Comparison of ENCODE assay signal across 8 cellular contexts in genomic region chr19:1690570-1691307, GRCh38. TPM values are rescaled to one million over a fixed set of nuclear protein-coding genes. Genes with fewer than 3 reads are reported as not detected.
DNase-seq lines count a peak whose midpoint lies in the region; ATAC-seq and TF ChIP-seq lines count a peak whose summit lies in the region.

No MANE protein-coding gene starts in this region.

- H3K9me3 Mint-ChIP-seq in activated naive CD4-positive, alpha-beta T cell treated with anti-CD3 and anti-CD28 coated beads for 36 hours, result peaks cover 11% of the 10 kb centered on the region
- H3K9me3 Mint-ChIP-seq in naive thymus-derived CD8-positive, alpha-beta T cell, result peaks cover 0 to 20% (median 4%) of the 10 kb centered on the region in 9 donors

- whole genome bisulfite sequencing in suprapubic skin, result 18% methylated on average over 17 of the region's 32 CpGs

- peak; percentile 49 to 63 for ATAC-seq in naive thymus-derived CD8-positive, alpha-beta T cell
- no peak for ATAC-seq in GM18909 (IDR thresholded peaks at IDR 0.05; ENCODE audit: poor library complexity, unreplicated experiment)

- DNase-seq in GM10266 (ENCODE audit: extremely low spot score) (peak; percentile 79), OCI-LY7 (ENCODE audit: low spot score) (peak; percentile 75), suprapubic skin (ENCODE audit: low spot score in 2 of 2) (no peak), NCI-H524 treated with DMSO at 0.1 percent for 48 hours (lab: John Stamatoyannopoulos, UW) (no peak)
- DNase-seq in activated naive CD4-positive, alpha-beta T cell treated with anti-CD3 and anti-CD28 coated beads for 36 hours, result peak; percentile 70
- DNase-seq in naive thymus-derived CD8-positive, alpha-beta T cell, result peak; percentile 30 to 74 (median 50)
- DNase-seq in NK-92 treated with Interleukin-12 subunit alpha and Interleukin-12 subunit beta, amount 100 ng/mL, for 24 hours (lab: John Stamatoyannopoulos, UW), result no peak

- TF ChIP-seq CTCF in GM10266 (IDR thresholded peaks at IDR 0.05; ENCODE audit: control insufficient read depth, insufficient read depth, low read depth, missing control alignments) (no peak), OCI-LY7 (conservative IDR thresholded peaks at IDR 0.05; ENCODE audit: low read length) (no peak), suprapubic skin (IDR thresholded peaks at IDR 0.05) (no peak)

- H3K79me2 ChIP-seq in OCI-LY7 (ENCODE audit: insufficient read depth, low read depth, low read length), result no peaks in the 10 kb centered on the region

- H3K9me3 ChIP-seq in OCI-LY7 (ENCODE audit: low read length) (0 out of 2 replicates have a peak, but pooled peaks cover 7% of the 10 kb centered on the region), suprapubic skin (no peaks in the 10 kb centered on the region)

- POLR2A ChIA-PET in OCI-LY7 (lab: Charles Lee), result interaction anchor here (0.6 kb wide), 1 partner anchor 639 kb away, joined by 3 read pairs; no protein-coding TSS in a partner anchor
- POLR2A ChIA-PET in naive thymus-derived CD8-positive, alpha-beta T cell (lab: Charles Lee), result no interaction called here

- peak overlapping the region; percentile 51 for H3K4me2 ChIP-seq in OCI-LY7 (ENCODE audit: low read length)

- no peak overlapping the region for H3K27ac Mint-ChIP-seq in activated naive CD4-positive, alpha-beta T cell treated with anti-CD3 and anti-CD28 coated beads for 36 hours
- no peak overlapping the region for H3K27ac Mint-ChIP-seq in naive thymus-derived CD8-positive, alpha-beta T cell

- H3K4me3 ChIP-seq in OCI-LY7 (ENCODE audit: low read depth, low read length, poor library complexity, severe bottlenecking) (peak overlapping the region; percentile 31), suprapubic skin (no peak overlapping the region)

- H3K27me3 Mint-ChIP-seq in activated naive CD4-positive, alpha-beta T cell treated with anti-CD3 and anti-CD28 coated beads for 36 hours (ENCODE audit: low read depth), result peaks cover 27% of the 10 kb centered on the region
- peaks cover 8 to 58% (median 28%) of the 10 kb centered on the region in 5 donors for H3K27me3 Mint-ChIP-seq in naive thymus-derived CD8-positive, alpha-beta T cell

- TF ChIP-seq POLR2A in suprapubic skin (IDR thresholded peaks at IDR 0.05), result no peak

- CTCF ChIA-PET in OCI-LY7 (lab: Charles Lee; ENCODE audit: unreplicated experiment), result no interaction called here
- CTCF ChIA-PET in activated naive CD4-positive, alpha-beta T cell treated with anti-CD3 and anti-CD28 coated beads for 36 hours (lab: Charles Lee), result no interaction called here

- intact Hi-C loops in OCI-LY7 (cut with micrococcal nuclease; ENCODE audit: unreplicated experiment), result no loop called here
- intact Hi-C loops in activated naive CD4-positive, alpha-beta T cell treated with anti-CD3 and anti-CD28 coated beads for 36 hours (cut with micrococcal nuclease), result no loop called here

- H3K36me3 Mint-ChIP-seq in activated naive CD4-positive, alpha-beta T cell treated with anti-CD3 and anti-CD28 coated beads for 36 hours (ENCODE audit: low read depth), result no peaks in the 10 kb centered on the region
- peaks cover 2 to 11% (median 3%) of the 10 kb centered on the region in 3 donors for H3K36me3 Mint-ChIP-seq in naive thymus-derived CD8-positive, alpha-beta T cell

- TF ChIP-seq EP300 in suprapubic skin (IDR thresholded peaks at IDR 0.05), result no peak

- no peak overlapping the region for H3K4me3 Mint-ChIP-seq in activated naive CD4-positive, alpha-beta T cell treated with anti-CD3 and anti-CD28 coated beads for 36 hours
- no peak overlapping the region for H3K4me3 Mint-ChIP-seq in naive thymus-derived CD8-positive, alpha-beta T cell

- no peak overlapping the region for H3K27ac ChIP-seq in OCI-LY7 (ENCODE audit: low read depth, low read length, poor library complexity, severe bottlenecking)
- H3K27ac ChIP-seq in suprapubic skin, result no peak overlapping the region

- H3K4me1 ChIP-seq in OCI-LY7 (ENCODE audit: insufficient read depth, low read length, poor library complexity, severe bottlenecking) (peaks cover 8% of the 10 kb centered on the region), suprapubic skin (peaks cover 16% of the 10 kb centered on the region)

- H3K27me3 ChIP-seq in suprapubic skin, result peaks cover 80% of the 10 kb centered on the region

- H3K4me1 Mint-ChIP-seq in activated naive CD4-positive, alpha-beta T cell treated with anti-CD3 and anti-CD28 coated beads for 36 hours (ENCODE audit: low read depth), result no peaks in the 10 kb centered on the region
- H3K4me1 Mint-ChIP-seq in naive thymus-derived CD8-positive, alpha-beta T cell, result peaks cover 0 to 6% (median 5%) of the 10 kb centered on the region in 4 donors

- no peaks in the 10 kb centered on the region for H4K20me1 ChIP-seq in OCI-LY7 (ENCODE audit: insufficient read depth, low read length)

- no peaks in the 10 kb centered on the region for H3K9me2 ChIP-seq in OCI-LY7 (ENCODE audit: insufficient read depth, low read length)

- H3K36me3 ChIP-seq in OCI-LY7 (ENCODE audit: insufficient read depth, low read length) (no peaks in the 10 kb centered on the region), suprapubic skin (no peaks in the 10 kb centered on the region)

- H2AFZ ChIP-seq in OCI-LY7 (ENCODE audit: low read length), result no peak overlapping the region; the same call in 1 of the 2 replicates

- BruUV-seq in OCI-LY7 (replicated peaks; lab: Mats Ljungman, UMichigan), result no TSS peak

RNA-seq across cellular contexts. Expression of gene TCF3, which starts 38.3 kb away (rescaled TPM):
- total RNA-seq in OCI-LY7 (2014; rRNA removed; shearing (Covaris generic)), result 413 and 518 TPM in 2 replicates
- total RNA-seq in OCI-LY7 (2022) (811 and 878 TPM in 2 replicates), suprapubic skin (10 to 100 TPM; 57.2 to 80.9 (median 68.7) TPM)
- 10 to 100 TPM; 84.8 to 86.7 TPM for total RNA-seq in activated naive CD4-positive, alpha-beta T cell treated with anti-CD3 and anti-CD28 coated beads for 36 hours
- total RNA-seq in naive thymus-derived CD8-positive, alpha-beta T cell, result 100 to 1,000 TPM in 1 of 2 experiments, 10 to 100 TPM in 1; 97.4 to 102 TPM
- 10 to 100 TPM in 2 of 3 donors, 1 to 10 TPM in 1; 7.8 to 33.0 (median 13.0) TPM for polyA plus RNA-seq in naive thymus-derived CD8-positive, alpha-beta T cell

Comparison
In these comparisons a context has a peak if more than half of its experiments do, and no peak if none do; other contexts are left out.
1. DNase-seq: peak in GM10266 (single experiment), OCI-LY7 (single experiment), activated naive CD4-positive, alpha-beta T cell treated with anti-CD3 and anti-CD28 coated beads for 36 hours (single experiment) and naive thymus-derived CD8-positive, alpha-beta T cell (10 of 10); none in suprapubic skin (0 of 2), NK-92 treated with Interleukin-12 subunit alpha and Interleukin-12 subunit beta, amount 100 ng/mL, for 24 hours (single experiment) and NCI-H524 treated with DMSO at 0.1 percent for 48 hours (single experiment).
2. RNA of gene TCF3, which starts 38.3 kb away (total RNA-seq): 413 to 878 TPM in OCI-LY7; 97.4 to 102 TPM in naive thymus-derived CD8-positive, alpha-beta T cell, 84.8 to 86.7 TPM in activated naive CD4-positive, alpha-beta T cell treated with anti-CD3 and anti-CD28 coated beads for 36 hours and 57.2 to 80.9 TPM in suprapubic skin; every median in the first group is over 4 times any median in the second.